23 cellular contexts compared by ENCODE assay signal in genomic region chr3:155596614-155597013, GRCh38.
DNase-seq lines count a peak whose midpoint lies in the region; ATAC-seq, FAIRE-seq and TF ChIP-seq lines count a peak whose summit lies in the region.
"Had no signal": no experiment of that assay in that cellular context is flagged by ENCODE, and none has a peak within 500 bp of the region (broad histone marks: within the 10 kb centered on the region; RNA-seq: fewer than 3 reads in every experiment).

No MANE protein-coding gene starts in this region.

- FAIRE-seq in A549 (lab: Jason Lieb, UNC) (peak; percentile 18), kidney (lab: Jason Lieb, UNC) (peak; percentile 39)
- FAIRE-seq: A204.1, GM12878, GM12892, GM18507 had no signal

- H3F3A ChIP-seq in PC-9 (ENCODE audit: insufficient read depth, low read depth) = no peaks in the 10 kb centered on the region

- H4K91ac ChIP-seq in IMR-90 (ENCODE audit: insufficient read depth, low read depth, low read length) = no peak overlapping the region

- no peaks in the 10 kb centered on the region for H3K9me2 ChIP-seq in PC-9 (ENCODE audit: insufficient read depth)

- H2BK120ac ChIP-seq in IMR-90 (ENCODE audit: low read depth, low read length) = no peak overlapping the region

- H2BK15ac ChIP-seq in IMR-90 (ENCODE audit: low read depth, low read length) = no peak overlapping the region

- H3K18ac ChIP-seq in IMR-90 (ENCODE audit: low read depth, low read length) = no peak overlapping the region

- H3K4me2 ChIP-seq in A549 = no peak overlapping the region
- no peak overlapping the region for H3K4me2 ChIP-seq in IMR-90 (ENCODE audit: low read depth, low read length)
- no peak overlapping the region for H3K4me2 ChIP-seq in PC-9
- H3K4me2 ChIP-seq: BLaER1 treated with 17β-estradiol and CSF1 and Interleukin-3, amounts not matched to agents 10 nM and 100 nM had no signal

- TF ChIP-seq POLR2A in A549 (IDR thresholded peaks at IDR 0.05; ENCODE audit: low read length) (no peak), IMR-90 (IDR thresholded peaks at IDR 0.05; ENCODE audit: low read depth, low read length) (no peak)

- BruUV-seq in IMR-90 (replicated peaks; lab: Mats Ljungman, UMichigan) = no TSS peak
- no TSS peak for BruUV-seq in PC-9 (replicated peaks; lab: Mats Ljungman, UMichigan)

- no peaks in the 10 kb centered on the region for H3K79me1 ChIP-seq in IMR-90 (ENCODE audit: low read depth in 1 of 2, low read length in 2 of 2)

- H3K4me1 ChIP-seq in A549 (no peaks in the 10 kb centered on the region), IMR-90 (ENCODE audit: control insufficient read depth, insufficient read depth, low read length) (no peaks in the 10 kb centered on the region), kidney (ENCODE audit: control insufficient read depth in 1 of 2, insufficient read depth in 1 of 2, low read depth in 1 of 2, low read length in 2 of 2) (no peaks in the 10 kb centered on the region), PC-9 (replicated peaks; ENCODE audit: insufficient read depth) (no peaks in the 10 kb centered on the region)
- H3K4me1 ChIP-seq: BLaER1 treated with 17β-estradiol and CSF1 and Interleukin-3, amounts not matched to agents 10 nM and 100 nM had no signal

- H4K8ac ChIP-seq in IMR-90 (ENCODE audit: low read depth in 2 of 2, low read length in 2 of 2) = no peak overlapping the region

- no peaks in the 10 kb centered on the region for H3K9me1 ChIP-seq in IMR-90 (ENCODE audit: insufficient read depth, low read length)

- TF ChIP-seq CTCF in A549 (IDR thresholded peaks at IDR 0.05) = no peak
- TF ChIP-seq CTCF in IMR-90 (conservative IDR thresholded peaks at IDR 0.05; ENCODE audit: low read depth, low read length) = no peak
- TF ChIP-seq CTCF in kidney (IDR thresholded peaks at IDR 0.05; ENCODE audit: borderline replicate concordance, extremely low read depth, insufficient read depth) = no peak
- TF ChIP-seq CTCF in PC-9 (conservative IDR thresholded peaks at IDR 0.05) = no peak

- H2AK5ac ChIP-seq in IMR-90 (ENCODE audit: low read depth, low read length) = no peak overlapping the region

- ATAC-seq in A549 = no peak
- ATAC-seq in IMR-90 (ENCODE audit: low read depth) = no peak
- ATAC-seq: CD8-positive, alpha-beta T cell; GM12878 had no signal

- H3K9ac ChIP-seq in IMR-90 (ENCODE audit: low read depth, low read length) (no peak overlapping the region), kidney (ENCODE audit: low read length in 2 of 2) (no peak overlapping the region)
- H3K9ac ChIP-seq: BLaER1 treated with 17β-estradiol and CSF1 and Interleukin-3, amounts not matched to agents 10 nM and 100 nM had no signal

- no peak overlapping the region for H4K5ac ChIP-seq in IMR-90 (ENCODE audit: low read depth, low read length)

- H3K36me3 ChIP-seq in IMR-90 (ENCODE audit: control insufficient read depth, insufficient read depth, low read length) (no peaks in the 10 kb centered on the region), kidney (ENCODE audit: control insufficient read depth in 1 of 2, insufficient read depth in 2 of 2, low read length in 2 of 2) (no peaks in the 10 kb centered on the region), PC-9 (ENCODE audit: low read depth) (no peaks in the 10 kb centered on the region)
- H3K36me3 ChIP-seq: BLaER1 treated with 17β-estradiol and CSF1 and Interleukin-3, amounts not matched to agents 10 nM and 100 nM had no signal

- H3K27me3 ChIP-seq in IMR-90 (ENCODE audit: control insufficient read depth, insufficient read depth, low read length) (no peaks in the 10 kb centered on the region), PC-9 (ENCODE audit: insufficient read depth, low read depth) (no peaks in the 10 kb centered on the region)
- H3K27me3 ChIP-seq: BLaER1 treated with 17β-estradiol and CSF1 and Interleukin-3, amounts not matched to agents 10 nM and 100 nM had no signal

- H3K79me2 ChIP-seq in PC-9 (ENCODE audit: low read depth) = no peaks in the 10 kb centered on the region

- DNase-seq in A549 (ENCODE audit: low read depth in 1 of 2, low spot score in 1 of 2) (no peak), IMR-90 (no peak), kidney (no peak), SW 1271 (lab: John Stamatoyannopoulos, UW) (no peak), PC-9 (no peak)
- DNase-seq: 8988T; AML-193; CD4-positive, alpha-beta T cell; CD8-positive, alpha-beta T cell; COR-L47; DMS 273 treated with DMSO at 0.1 percent for 48 hours; DMS153; DMS53; DMS79; DND-41; EL; GDM1 had no signal

- H3K4ac ChIP-seq in IMR-90 (ENCODE audit: low read depth, low read length) = no peak overlapping the region

- H3K4me3 ChIP-seq in A549 (no peak overlapping the region), IMR-90 (ENCODE audit: insufficient read depth, low read depth, low read length) (no peak overlapping the region), kidney (ENCODE audit: low read length in 2 of 2) (no peak overlapping the region), PC-9 (no peak overlapping the region)
- H3K4me3 ChIP-seq: BLaER1 treated with 17β-estradiol and CSF1 and Interleukin-3, amounts not matched to agents 10 nM and 100 nM; GM12878 had no signal

- in situ Hi-C loops in IMR-90 (cut with MboI; ENCODE audit: low sequenced_read_pairs) = no loop called here

- no peak overlapping the region for H2BK20ac ChIP-seq in IMR-90 (ENCODE audit: low read depth, low read length)

- H3K14ac ChIP-seq in IMR-90 (replicated peaks; ENCODE audit: low read depth, low read length) = no peak overlapping the region

- dilution Hi-C loops in IMR-90 (cut with HindIII; ENCODE audit: low sequenced_read_pairs, unreplicated experiment) = no loop called here

- CTCF ChIA-PET in A549 (lab: Yijun Ruan, JAX) (no interaction called here), IMR-90 (lab: Yijun Ruan, JAX) (no interaction called here), PC-9 (lab: Charles Lee) (interaction anchor here (0.5 kb wide), 1 partner anchor 15 kb away, joined by 3 read pairs; no protein-coding TSS in a partner anchor)

- intact Hi-C loops in IMR-90 (cut with micrococcal nuclease) (no loop called here), kidney (cut with DNase I) (no loop called here), PC-9 (cut with micrococcal nuclease; ENCODE audit: unreplicated experiment) (no loop called here)

- H4K20me1 ChIP-seq in IMR-90 (ENCODE audit: insufficient read depth, low read length) (no peaks in the 10 kb centered on the region), PC-9 (ENCODE audit: insufficient read depth) (no peaks in the 10 kb centered on the region)
- H4K20me1 ChIP-seq: BLaER1 treated with 17β-estradiol and CSF1 and Interleukin-3, amounts not matched to agents 10 nM and 100 nM had no signal

- POLR2A ChIA-PET in A549 (lab: Yijun Ruan, JAX) = no interaction called here
- POLR2A ChIA-PET in IMR-90 (lab: Charles Lee; ENCODE audit: unreplicated experiment) = no interaction called here
- POLR2A ChIA-PET in PC-9 (lab: Charles Lee; ENCODE audit: unreplicated experiment) = no interaction called here

- no peaks in the 10 kb centered on the region for H3K9me3 ChIP-seq in A549
- no peaks in the 10 kb centered on the region for H3K9me3 ChIP-seq in IMR-90 (ENCODE audit: control insufficient read depth, insufficient read depth, low read length)
- no peaks in the 10 kb centered on the region for H3K9me3 ChIP-seq in kidney (ENCODE audit: control insufficient read depth in 1 of 2, low read length in 2 of 2)
- no peaks in the 10 kb centered on the region for H3K9me3 ChIP-seq in PC-9 (ENCODE audit: insufficient read depth, low read depth)
- H3K9me3 ChIP-seq: BLaER1 treated with 17β-estradiol and CSF1 and Interleukin-3, amounts not matched to agents 10 nM and 100 nM had no signal

- no peak overlapping the region for H3K56ac ChIP-seq in IMR-90 (ENCODE audit: extremely low read depth, insufficient read depth, low read length)

- TF ChIP-seq RAD21 in A549 (conservative IDR thresholded peaks at IDR 0.05 in 1 of 2, IDR thresholded peaks at IDR 0.05 in 1 of 2) (no peak), IMR-90 (IDR thresholded peaks at IDR 0.05; ENCODE audit: low read length) (no peak)

- TF ChIP-seq EP300 in A549 (IDR thresholded peaks at IDR 0.05) = no peak

- no peak overlapping the region for H2AK9ac ChIP-seq in IMR-90 (replicated peaks; ENCODE audit: low read depth, low read length, poor library complexity)

- H3K27ac ChIP-seq in A549 (no peak overlapping the region), IMR-90 (ENCODE audit: insufficient read depth, low read length) (no peak overlapping the region), kidney (ENCODE audit: low read depth in 2 of 2, low read length in 2 of 2) (no peak overlapping the region), PC-9 (no peak overlapping the region)
- H3K27ac ChIP-seq: BLaER1 treated with 17β-estradiol and CSF1 and Interleukin-3, amounts not matched to agents 10 nM and 100 nM; C4-2B had no signal

- H2AFZ ChIP-seq in IMR-90 (replicated peaks; ENCODE audit: low read length, poor library complexity) = no peak overlapping the region
- H2AFZ ChIP-seq in PC-9 = no peak overlapping the region

- H2BK5ac ChIP-seq in IMR-90 (ENCODE audit: low read depth, low read length, poor library complexity, severe bottlenecking) = no peak overlapping the region

- no peak overlapping the region for H3K23ac ChIP-seq in IMR-90 (ENCODE audit: low read depth, low read length)

TF ChIP-seq in A549, 52 proteins besides CTCF, POLR2A, EP300 and RAD21:
- TF ChIP-seq MAFK (IDR thresholded peaks at IDR 0.05; ENCODE audit: partially characterized antibody) (peak; percentile 86), CEBPB (IDR thresholded peaks at IDR 0.05) (no peak), EHF (CRISPR knock-in tag; IDR thresholded peaks at IDR 0.05) (no peak), MAZ (IDR thresholded peaks at IDR 0.05; ENCODE audit: borderline replicate concordance, low read depth, low read length) (no peak)

TF ChIP-seq in IMR-90, 13 proteins besides CTCF, POLR2A, EP300 and RAD21:
- TF ChIP-seq RCOR1 (IDR thresholded peaks at IDR 0.05; ENCODE audit: insufficient replicate concordance, low read length) (no peak), MAFK (IDR thresholded peaks at IDR 0.05; ENCODE audit: low read depth, low read length) (peak; percentile 86), SMC3 (IDR thresholded peaks at IDR 0.05; ENCODE audit: low read depth, low read length) (no peak)
